ENCODE assay signal across 18 cellular contexts in the genomic region with DNA sequence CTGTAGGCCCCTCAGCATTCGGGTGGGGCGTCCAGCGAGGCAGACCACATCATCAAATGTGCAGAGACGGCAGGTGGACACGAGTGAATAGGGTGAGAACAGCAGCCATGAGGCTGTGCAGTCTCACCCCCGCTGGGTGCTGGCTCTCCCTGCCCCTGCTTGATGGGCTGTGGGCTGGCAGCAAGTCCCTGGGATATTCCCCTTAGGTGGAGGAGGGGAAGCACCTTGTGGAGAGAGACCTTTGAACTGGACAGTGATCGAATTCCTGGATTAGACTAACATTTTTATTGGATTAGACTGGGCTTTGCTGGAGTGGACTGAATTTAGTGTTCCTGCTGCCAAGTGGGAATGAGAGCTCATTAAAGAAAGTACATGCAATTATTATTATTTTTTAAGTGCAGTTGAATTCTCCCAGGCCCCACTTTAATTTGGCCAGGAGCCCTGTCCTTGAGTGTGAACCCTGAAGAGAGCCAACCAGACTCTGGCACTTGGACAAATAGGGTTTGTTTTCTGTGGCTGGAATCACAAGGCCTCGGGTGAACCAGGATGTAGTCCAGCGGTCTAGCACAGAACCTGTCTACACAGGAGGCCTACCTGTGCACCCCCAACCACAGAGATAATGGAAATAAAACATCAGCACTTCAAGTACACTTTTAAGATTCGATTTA.
A peak's percentile ranks its signal among the peaks of the same experiment; 100 is the strongest.
DNase-seq lines count a peak whose midpoint lies in the region; ATAC-seq and TF ChIP-seq lines count a peak whose summit lies in the region.
"Had no signal": no experiment of that assay in that cellular context is flagged by ENCODE, and none has a peak within 500 bp of the region (broad histone marks: within the 10 kb centered on the region; RNA-seq: fewer than 3 reads in every experiment).

No MANE protein-coding gene starts in this region.

- no peaks in the 10 kb centered on the region for H3K36me3 ChIP-seq in body of pancreas (replicated peaks in 1 of 2; ENCODE audit: insufficient read depth in 1 of 2, low read depth in 2 of 2)
- no peaks in the 10 kb centered on the region for H3K36me3 ChIP-seq in lung (ENCODE audit: control insufficient read depth in 2 of 2, insufficient read depth in 2 of 2, low read length in 2 of 2)
- no peaks in the 10 kb centered on the region for H3K36me3 ChIP-seq in tibial artery
- H3K36me3 ChIP-seq: esophagus muscularis mucosa, gastroesophageal sphincter had no signal

- TF ChIP-seq CTCF in body of pancreas (IDR thresholded peaks at IDR 0.05) (no peak), lung (IDR thresholded peaks at IDR 0.05; ENCODE audit: control extremely low read depth, extremely low read depth) (no peak), tibial artery (IDR thresholded peaks at IDR 0.05) (no peak), omental fat pad (IDR thresholded peaks at IDR 0.05) (no peak)

- POLR2A ChIA-PET in activated CD4-positive, alpha-beta memory T cell treated with anti-CD3 and anti-CD28 coated beads, Interleukin-2, amount 10 ng/mL, durations not matched to agents 7 days and 5 days (lab: Charles Lee), result no interaction called here
- POLR2A ChIA-PET in activated CD4-positive, alpha-beta memory T cell treated with anti-CD3 and anti-CD28 coated beads for 36 hours (lab: Charles Lee), result no interaction called here

- peak; percentile 3 for DNase-seq in activated CD4-positive, alpha-beta memory T cell treated with anti-CD3 and anti-CD28 coated beads, Interleukin-2, amount 10 ng/mL, durations not matched to agents 7 days and 5 days
- DNase-seq in activated CD4-positive, alpha-beta memory T cell treated with anti-CD3 and anti-CD28 coated beads for 36 hours, result no peak
- DNase-seq in body of pancreas (peak; percentile 62 to 84 (median 74)), lung (ENCODE audit: low spot score) (peak; percentile 55), tibial artery (no peak), COR-L47 (lab: John Stamatoyannopoulos, UW) (no peak), omental fat pad (ENCODE audit: low spot score) (no peak)
- DNase-seq: effector CD4-positive, alpha-beta T cell; NCI-H146; NCI-H510A; stimulated activated CD4-positive, alpha-beta T cell treated with anti-CD3 and anti-CD28 coated beads, Interleukin-4, amount 100 ng/mL, for 1 hour had no signal

- H3K9me3 Mint-ChIP-seq in activated CD4-positive, alpha-beta memory T cell treated with anti-CD3 and anti-CD28 coated beads, Interleukin-2, amount 10 ng/mL, durations not matched to agents 7 days and 5 days, result no peaks in the 10 kb centered on the region
- no peaks in the 10 kb centered on the region for H3K9me3 Mint-ChIP-seq in activated CD4-positive, alpha-beta memory T cell treated with anti-CD3 and anti-CD28 coated beads for 36 hours
- H3K9me3 Mint-ChIP-seq: central memory CD8-positive, alpha-beta T cell; T-helper 1 cell treated with Interleukin-12 subunit alpha and Interleukin-12 subunit beta and Interleukin-4 antibody, amounts not matched to agents 30 μg/mL and 1 μg/mL, for 36 hours had no signal

- CTCF ChIA-PET in activated CD4-positive, alpha-beta memory T cell treated with anti-CD3 and anti-CD28 coated beads, Interleukin-2, amount 10 ng/mL, durations not matched to agents 7 days and 5 days (lab: Charles Lee), result no interaction called here
- CTCF ChIA-PET in activated CD4-positive, alpha-beta memory T cell treated with anti-CD3 and anti-CD28 coated beads for 36 hours (lab: Charles Lee), result no interaction called here

- peaks cover 15% of the 10 kb centered on the region for H3K27me3 Mint-ChIP-seq in activated CD4-positive, alpha-beta memory T cell treated with anti-CD3 and anti-CD28 coated beads, Interleukin-2, amount 10 ng/mL, durations not matched to agents 7 days and 5 days
- peaks cover 6% of the 10 kb centered on the region for H3K27me3 Mint-ChIP-seq in activated CD4-positive, alpha-beta memory T cell treated with anti-CD3 and anti-CD28 coated beads for 36 hours

- no peaks in the 10 kb centered on the region for H3K36me3 Mint-ChIP-seq in activated CD4-positive, alpha-beta memory T cell treated with anti-CD3 and anti-CD28 coated beads, Interleukin-2, amount 10 ng/mL, durations not matched to agents 7 days and 5 days (ENCODE audit: low read depth)
- no peaks in the 10 kb centered on the region for H3K36me3 Mint-ChIP-seq in activated CD4-positive, alpha-beta memory T cell treated with anti-CD3 and anti-CD28 coated beads for 36 hours

- no peak overlapping the region for H3K27ac Mint-ChIP-seq in activated CD4-positive, alpha-beta memory T cell treated with anti-CD3 and anti-CD28 coated beads, Interleukin-2, amount 10 ng/mL, durations not matched to agents 7 days and 5 days
- no peak overlapping the region for H3K27ac Mint-ChIP-seq in activated CD4-positive, alpha-beta memory T cell treated with anti-CD3 and anti-CD28 coated beads for 36 hours
- H3K27ac Mint-ChIP-seq: T-helper 1 cell treated with Interleukin-12 subunit alpha and Interleukin-12 subunit beta and Interleukin-4 antibody, amounts not matched to agents 30 μg/mL and 1 μg/mL, for 36 hours had no signal

- 41 to 55% methylated on average over 9 to 10 of the region's 10 CpGs for WGBS in body of pancreas, 2 donors
- 67 to 85% methylated on average over 10 of the region's 10 CpGs for WGBS in lung, 2 donors

- ATAC-seq in body of pancreas (peak; percentile 92), lung (ENCODE audit: insufficient read depth, low FRiP score) (no peak), omental fat pad (ENCODE audit: low FRiP score) (no peak), GM21528 (IDR thresholded peaks at IDR 0.05; ENCODE audit: low FRiP score, unreplicated experiment) (no peak)
- ATAC-seq: A549, gastroesophageal sphincter, HCT116 had no signal

- no peaks in the 10 kb centered on the region for H3K4me1 Mint-ChIP-seq in activated CD4-positive, alpha-beta memory T cell treated with anti-CD3 and anti-CD28 coated beads, Interleukin-2, amount 10 ng/mL, durations not matched to agents 7 days and 5 days
- H3K4me1 Mint-ChIP-seq in activated CD4-positive, alpha-beta memory T cell treated with anti-CD3 and anti-CD28 coated beads for 36 hours (ENCODE audit: low read depth), result no peaks in the 10 kb centered on the region
- H3K4me1 Mint-ChIP-seq: central memory CD8-positive, alpha-beta T cell had no signal

- TF ChIP-seq POLR2A in body of pancreas (IDR thresholded peaks at IDR 0.05), result no peak

- no peak overlapping the region for H3K4me3 Mint-ChIP-seq in activated CD4-positive, alpha-beta memory T cell treated with anti-CD3 and anti-CD28 coated beads, Interleukin-2, amount 10 ng/mL, durations not matched to agents 7 days and 5 days
- H3K4me3 Mint-ChIP-seq in activated CD4-positive, alpha-beta memory T cell treated with anti-CD3 and anti-CD28 coated beads for 36 hours, result no peak overlapping the region
- H3K4me3 Mint-ChIP-seq: central memory CD8-positive, alpha-beta T cell; T-helper 1 cell treated with Interleukin-12 subunit alpha and Interleukin-12 subunit beta and Interleukin-4 antibody, amounts not matched to agents 30 μg/mL and 1 μg/mL, for 36 hours had no signal

- intact Hi-C loops in activated CD4-positive, alpha-beta memory T cell treated with anti-CD3 and anti-CD28 coated beads for 36 hours (cut with micrococcal nuclease), result no loop called here
- intact Hi-C loops in body of pancreas (cut with DNase I) (no loop called here), tibial artery (cut with DNase I; ENCODE audit: low total_unique reads) (no loop called here)

- H3K27me3 ChIP-seq in body of pancreas (no peaks in the 10 kb centered on the region), lung (ENCODE audit: control insufficient read depth, insufficient read depth) (no peaks in the 10 kb centered on the region), tibial artery (no peaks in the 10 kb centered on the region)
- H3K27me3 ChIP-seq: esophagus muscularis mucosa, gastroesophageal sphincter had no signal

- H3K4me3 ChIP-seq in body of pancreas (no peak overlapping the region), lung (no peak overlapping the region), tibial artery (no peak overlapping the region)
- H3K4me3 ChIP-seq: A549, esophagus muscularis mucosa, gastroesophageal sphincter had no signal

- no peaks in the 10 kb centered on the region for H3K9me3 ChIP-seq in body of pancreas
- peaks cover 0 to 5% of the 10 kb centered on the region in 2 donors for H3K9me3 ChIP-seq in lung (ENCODE audit: control insufficient read depth in 2 of 2, insufficient read depth in 1 of 2, low read length in 1 of 2)
- H3K9me3 ChIP-seq in tibial artery, result no peaks in the 10 kb centered on the region
- H3K9me3 ChIP-seq: A549, esophagus muscularis mucosa, gastroesophageal sphincter had no signal

- H3K27ac ChIP-seq in body of pancreas, result peak overlapping the region in 3 of 4 donors; percentile 32 to 72 (median 50)
- H3K27ac ChIP-seq in lung (ENCODE audit: low read depth in 1 of 2, low read length in 1 of 2), result no peak overlapping the region
- peak overlapping the region; percentile 10 to 20 for H3K27ac ChIP-seq in tibial artery
- H3K27ac ChIP-seq: esophagus muscularis mucosa, gastroesophageal sphincter had no signal

- peaks cover 17% of the 10 kb centered on the region for H3K4me1 ChIP-seq in body of pancreas
- H3K4me1 ChIP-seq in lung (ENCODE audit: control insufficient read depth in 2 of 2, insufficient read depth in 2 of 2, low read length in 2 of 2), result peaks cover 3 to 11% of the 10 kb centered on the region in 2 donors
- H3K4me1 ChIP-seq in tibial artery, result peaks cover 0 to 43% (median 21%) of the 10 kb centered on the region in 4 donors

Comparison
In these comparisons a context has a peak if more than half of its experiments do, and no peak if none do; other contexts are left out.
1. DNase-seq: peak in activated CD4-positive, alpha-beta memory T cell treated with anti-CD3 and anti-CD28 coated beads, Interleukin-2, amount 10 ng/mL, durations not matched to agents 7 days and 5 days (single experiment), body of pancreas (4 of 4) and lung (single experiment); none in activated CD4-positive, alpha-beta memory T cell treated with anti-CD3 and anti-CD28 coated beads for 36 hours (single experiment), tibial artery (0 of 2), COR-L47 (single experiment) and omental fat pad (single experiment).
2. H3K27ac ChIP-seq: peak in body of pancreas (3 of 4) and tibial artery (2 of 2); none in lung (0 of 2).